22 cellular contexts compared by ENCODE assay signal in the genomic region with DNA sequence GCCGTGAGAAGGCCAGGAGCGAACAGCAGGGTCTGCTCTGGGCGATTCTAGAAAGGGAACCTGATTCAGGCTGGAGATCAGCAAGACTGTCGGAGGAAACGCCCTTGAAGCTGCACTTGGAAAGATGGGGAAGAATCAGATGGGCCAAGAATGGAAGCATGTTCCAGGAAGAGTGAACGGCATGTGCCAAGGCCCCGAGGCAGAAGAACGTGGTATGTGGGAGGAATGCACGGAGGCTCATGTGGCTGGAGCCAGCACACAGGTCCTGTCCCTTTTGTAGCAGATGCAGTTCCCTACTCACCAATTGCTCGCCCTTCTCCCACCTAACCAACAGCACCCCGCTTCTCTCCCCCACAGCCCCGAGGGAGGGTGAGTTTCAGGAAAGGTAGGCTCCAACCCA.
"Had no signal": no experiment of that assay in that cellular context is flagged by ENCODE, and none has a peak within 500 bp of the region (broad histone marks: within the 10 kb centered on the region; RNA-seq: fewer than 3 reads in every experiment).

No MANE protein-coding gene starts in this region.

- H3K4me3 Mint-ChIP-seq: activated CD8-positive, alpha-beta T cell treated with anti-CD3 and anti-CD28 coated beads, Interleukin-2, amount 10 ng/mL, durations not matched to agents 7 days and 5 days; activated naive CD4-positive, alpha-beta T cell treated with anti-CD3 and anti-CD28 coated beads, Interleukin-2, amount 50 U/mL, for 24 hours; activated T-helper 1 cell treated with anti-CD3 and anti-CD28 coated beads, Interleukin-12 subunit alpha, Interleukin-12 subunit beta, Interleukin-2, Interleukin-4 antibody, amounts not matched to agents 30 ng/mL and 10 ng/mL and 1 ng/mL, durations not matched to agents 14 hours and 24 hours and 36 hours; naive B cell; T-cell; T-helper 2 cell treated with Interferon-gamma antibody and Interleukin-4, amounts not matched to agents 5 μg/mL and 100 μg/mL, for 36 hours had no signal

- H3K36me3 ChIP-seq: heart right ventricle, lower lobe of right lung, spleen, WERI-Rb-1 had no signal

- H3K4me3 ChIP-seq: body of pancreas, heart right ventricle, lower lobe of right lung, spleen had no signal

- H3K4me1 Mint-ChIP-seq: activated naive CD4-positive, alpha-beta T cell treated with anti-CD3 and anti-CD28 coated beads, Interleukin-2, amount 50 U/mL, for 24 hours; naive B cell; T-cell had no signal

- DNase-seq: activated CD4-positive, alpha-beta T cell treated with anti-CD3 and anti-CD28 coated beads, Interleukin-2, amount 50 U/mL, for 1 hour; activated CD4-positive, CD25-positive, alpha-beta regulatory T cell treated with anti-CD3 and anti-CD28 coated beads, Interleukin-2, amount 50 U/mL, for 72 hours; activated CD8-positive, alpha-beta T cell treated with anti-CD3 and anti-CD28 coated beads, Interleukin-2, amount 10 ng/mL, durations not matched to agents 7 days and 5 days; activated gamma-delta T cell; anterior cingulate cortex; body of pancreas; dermis blood vessel endothelial cell; effector CD8-positive, alpha-beta T cell; heart right ventricle; islet precursor cell; lower lobe of right lung; naive B cell; retina; spleen; stimulated activated CD4-positive, alpha-beta T cell treated with anti-CD3 and anti-CD28 coated beads, Interleukin-4, amount 100 ng/mL, for 24 hours; stimulated activated naive CD4-positive, alpha-beta T cell treated with Interleukin-2 at 50 U/mL for 16 hours; T-cell; WERI-Rb-1 had no signal

- H3K9me3 Mint-ChIP-seq: activated T-helper 1 cell treated with anti-CD3 and anti-CD28 coated beads, Interleukin-12 subunit alpha, Interleukin-12 subunit beta, Interleukin-2, Interleukin-4 antibody, amounts not matched to agents 30 ng/mL and 10 ng/mL and 1 ng/mL, durations not matched to agents 14 hours and 24 hours and 36 hours; T-helper 2 cell treated with Interferon-gamma antibody and Interleukin-4, amounts not matched to agents 5 μg/mL and 100 μg/mL, for 36 hours had no signal

- H3K4me1 ChIP-seq: body of pancreas, heart right ventricle, lower lobe of right lung, spleen had no signal

- H3K27ac ChIP-seq: body of pancreas, heart right ventricle, lower lobe of right lung, spleen, WERI-Rb-1 had no signal

- H3K27ac Mint-ChIP-seq: activated CD8-positive, alpha-beta T cell treated with anti-CD3 and anti-CD28 coated beads, Interleukin-2, amount 10 ng/mL, durations not matched to agents 7 days and 5 days; activated naive CD4-positive, alpha-beta T cell treated with anti-CD3 and anti-CD28 coated beads, Interleukin-2, amount 50 U/mL, for 24 hours; activated T-helper 1 cell treated with anti-CD3 and anti-CD28 coated beads, Interleukin-12 subunit alpha, Interleukin-12 subunit beta, Interleukin-2, Interleukin-4 antibody, amounts not matched to agents 30 ng/mL and 10 ng/mL and 1 ng/mL, durations not matched to agents 14 hours and 24 hours and 36 hours; progenitor cell of endocrine pancreas; T-cell; T-helper 2 cell treated with Interferon-gamma antibody and Interleukin-4, amounts not matched to agents 5 μg/mL and 100 μg/mL, for 36 hours had no signal

- H3K9me3 ChIP-seq: body of pancreas, lower lobe of right lung had no signal

- H3K36me3 Mint-ChIP-seq: activated naive CD4-positive, alpha-beta T cell treated with anti-CD3 and anti-CD28 coated beads, Interleukin-2, amount 50 U/mL, for 24 hours; naive B cell; T-cell had no signal
